8 cellular contexts compared by ENCODE assay signal in the genomic region with DNA sequence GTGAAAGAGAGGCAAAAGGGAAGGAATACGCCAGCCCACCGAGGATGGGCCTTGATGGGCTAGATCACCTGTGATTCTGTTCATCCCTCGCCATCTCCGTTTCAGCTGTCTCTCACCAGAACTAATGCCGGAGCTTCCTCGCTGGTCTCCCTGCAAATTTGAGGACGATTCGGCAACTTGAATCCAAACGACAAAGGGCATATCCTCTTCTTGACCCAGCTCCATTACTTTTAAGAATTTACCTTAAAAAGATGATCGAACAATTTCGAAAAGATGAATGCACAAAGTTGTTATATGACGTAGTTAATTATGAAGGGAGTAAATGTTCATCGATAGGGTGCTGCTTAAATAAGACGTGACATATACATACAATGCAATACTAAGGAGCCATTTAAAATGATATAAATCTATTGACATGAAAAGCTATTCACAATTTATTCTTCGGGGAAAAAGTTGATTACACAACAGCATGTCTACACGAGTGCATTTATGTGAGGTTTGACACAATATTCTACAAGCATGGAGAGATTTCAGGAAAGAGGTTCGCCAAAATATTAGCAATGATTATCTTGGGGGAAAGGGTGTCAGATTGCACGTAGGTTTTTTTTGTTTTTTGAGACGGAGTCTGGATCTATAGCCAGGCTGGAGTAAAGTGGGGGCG. TPM values are rescaled to one million over a fixed set of nuclear protein-coding genes. Genes with fewer than 3 reads are reported as not detected.
DNase-seq lines count a peak whose midpoint lies in the region; ATAC-seq and TF ChIP-seq lines count a peak whose summit lies in the region.

No MANE protein-coding gene starts in this region.

- peaks cover 42% of the 10 kb centered on the region for H3K4me1 ChIP-seq in BLaER1

- H3K27me3 Mint-ChIP-seq in activated B cell treated with CpG ODN at 0.5 μM for 24 hours, result no peaks in the 10 kb centered on the region

- H3K4me3 Mint-ChIP-seq in activated B cell treated with CpG ODN at 0.5 μM for 24 hours, result peak overlapping the region; percentile 92

- CTCF ChIA-PET in activated B cell treated with CpG ODN at 0.5 μM for 24 hours (lab: Charles Lee), result interaction anchor here (0.6 to 0.7 kb wide), 2 partner anchors 26 to 162 kb away, joined by 3 read pairs; partner anchors contain the start of gene RAB6A

- H3K4me2 ChIP-seq in BLaER1, result peak overlapping the region; percentile 76

- peaks cover 6% of the 10 kb centered on the region for H3K36me3 Mint-ChIP-seq in activated B cell treated with CpG ODN at 0.5 μM for 24 hours (ENCODE audit: low read depth)

- peak overlapping the region; percentile 85 for H3K9ac ChIP-seq in BLaER1

- no peak for TF ChIP-seq CTCF in activated B cell treated with CpG ODN at 0.5 μM for 24 hours (IDR thresholded peaks at IDR 0.05)

- H3K27me3 ChIP-seq in BLaER1, result no peaks in the 10 kb centered on the region

- no peaks in the 10 kb centered on the region for H3K9me3 Mint-ChIP-seq in activated B cell treated with CpG ODN at 0.5 μM for 24 hours

- no peaks in the 10 kb centered on the region for H3K36me3 ChIP-seq in BLaER1

- ATAC-seq in GM19452 (IDR thresholded peaks at IDR 0.05; ENCODE audit: unreplicated experiment) (peak; percentile 19), activated B cell treated with CpG ODN at 0.5 μM for 24 hours (ENCODE audit: low read depth) (no peak), HG03457 (IDR thresholded peaks at IDR 0.05; ENCODE audit: unreplicated experiment) (no peak), GM19328 (IDR thresholded peaks at IDR 0.05; ENCODE audit: unreplicated experiment) (no peak)

- DNase-seq in activated B cell treated with CpG ODN at 0.5 μM for 24 hours, result no peak
- DNase-seq in germinal center (ENCODE audit: low spot score), result no peak

- POLR2A ChIA-PET in activated B cell treated with CpG ODN at 0.5 μM for 24 hours (lab: Charles Lee), result interaction anchor here (0.8 to 1.3 kb wide), 7 partner anchors 21 to 985 kb away, joined by 3 to 12 read pairs (median 3); no protein-coding TSS in a partner anchor

- H3K27ac ChIP-seq in BLaER1 (peak overlapping the region; percentile 84), temporal lobe (ENCODE audit: low read depth, low read length) (peak overlapping the region; percentile 90)

- intact Hi-C loops in activated B cell treated with CpG ODN at 0.5 μM for 24 hours (cut with micrococcal nuclease), result loop anchor here (1.0 to 5.0 kb wide), 6 partner anchors 48 to 798 kb away; partner anchors contain the start of genes PGM2L1, RAB6A and RELT

- peaks cover 24% of the 10 kb centered on the region for H3K4me1 Mint-ChIP-seq in activated B cell treated with CpG ODN at 0.5 μM for 24 hours

- no peaks in the 10 kb centered on the region for H3K9me3 ChIP-seq in BLaER1
- no peaks in the 10 kb centered on the region for H3K9me3 ChIP-seq in iPS-18c (ENCODE audit: control insufficient read depth, insufficient read depth, low read length)

- H4K20me1 ChIP-seq in BLaER1, result no peaks in the 10 kb centered on the region; the same call in 1 of the 2 replicates

- H3K27ac Mint-ChIP-seq in activated B cell treated with CpG ODN at 0.5 μM for 24 hours, result peak overlapping the region; percentile 88

- peak overlapping the region; percentile 86 for H3K4me3 ChIP-seq in BLaER1
- H3K4me3 ChIP-seq in iPS-18c (ENCODE audit: insufficient read depth, low read depth, low read length), result peak overlapping the region; percentile 90

RNA-seq across cellular contexts. Expression of gene FAM168A, which starts 0.9 kb away (rescaled TPM):
- total RNA-seq in activated B cell treated with CpG ODN at 0.5 μM for 24 hours (14.1 and 16.5 TPM in 2 replicates), temporal lobe (70.1 TPM)

RNA-seq across cellular contexts. Expression of gene PLEKHB1, which starts 47.5 kb away (rescaled TPM):
- total RNA-seq in activated B cell treated with CpG ODN at 0.5 μM for 24 hours, result 5.0 and 5.6 TPM in 2 replicates
- total RNA-seq in temporal lobe, result 14.3 TPM
